Comparison of ENCODE assay signal across 8 cellular contexts in the genomic region with DNA sequence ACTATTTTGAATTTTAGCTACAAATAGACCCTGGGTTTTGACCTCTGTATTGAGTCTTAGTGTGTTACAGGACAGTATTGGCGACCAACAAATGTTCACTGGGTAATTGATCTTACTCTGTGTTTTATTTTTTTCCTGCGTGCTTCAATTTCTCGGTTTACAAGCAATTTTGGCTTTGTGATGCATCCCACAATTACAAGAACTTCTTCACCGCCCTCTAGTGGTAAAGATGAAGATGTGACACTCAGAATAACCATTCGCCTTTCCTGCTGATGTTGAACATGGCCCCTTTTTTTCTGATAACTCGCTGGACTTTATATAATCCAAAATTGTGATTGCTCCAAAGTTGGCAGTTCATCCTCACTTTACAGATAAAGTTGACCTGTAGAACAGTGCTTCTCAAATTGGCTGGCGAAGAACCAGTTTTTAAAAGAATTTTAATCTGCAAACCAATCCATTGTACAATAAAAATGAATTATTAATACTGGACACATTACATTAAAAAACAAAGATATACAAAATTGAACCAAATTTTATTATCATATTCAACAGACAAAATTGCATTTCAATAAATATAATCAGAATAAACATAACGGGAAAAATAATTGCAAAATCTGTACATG. TPM values are rescaled to one million over a fixed set of nuclear protein-coding genes. Genes with fewer than 3 reads are reported as not detected.
DNase-seq lines count a peak whose midpoint lies in the region; ATAC-seq and TF ChIP-seq lines count a peak whose summit lies in the region.

No MANE protein-coding gene starts in this region.

- H3K4me1 ChIP-seq in esophagus muscularis mucosa: peaks cover 0 to 5% (median 0%) of the 10 kb centered on the region in 4 donors

- intact Hi-C loops in esophagus muscularis mucosa (cut with DNase I) (loop anchor here (2.0 to 5.0 kb wide), 3 partner anchors 50 to 405 kb away; partner anchors contain the start of gene DUSP5), lower leg skin (cut with DNase I; ENCODE audit: low total_unique reads) (loop anchor here (5.0 kb wide), 1 partner anchor 235 kb away; no protein-coding TSS in a partner anchor)

- POLR2A ChIA-PET in AG04450 (lab: Yijun Ruan, JAX): no interaction called here

- CTCF ChIA-PET in AG04450 (lab: Charles Lee): interaction anchor here (0.6 to 8.3 kb wide), 42 partner anchors 10 to 350 kb away, joined by 3 to 141 read pairs (median 5); partner anchors contain the start of genes SMC3 and SMNDC1

- WGBS in esophagus muscularis mucosa: 11% methylated on average over 8 of the region's 8 CpGs
- WGBS in lower leg skin, 2 donors: 12 to 13% methylated on average over 8 of the region's 8 CpGs

- TF ChIP-seq CTCF in AG04450 (IDR thresholded peaks at IDR 0.05; ENCODE audit: low read depth, low read length) (peak; percentile 83), GM06990 (IDR thresholded peaks at IDR 0.05; ENCODE audit: insufficient read depth, low read length, poor library complexity, severe bottlenecking) (peak; percentile 71), esophagus muscularis mucosa (IDR thresholded peaks at IDR 0.05) (peak; percentile 76 to 82 (median 76)), nephron progenitor cell (IDR thresholded peaks at IDR 0.05) (peak; percentile 70), lower leg skin (IDR thresholded peaks at IDR 0.05) (peak in 1 of 3 donors; percentile 64)

- H3K4me3 ChIP-seq in AG04450 (ENCODE audit: low read depth, low read length) (no peak overlapping the region), GM06990 (replicated peaks; ENCODE audit: low read depth, low read length) (no peak overlapping the region), esophagus muscularis mucosa (no peak overlapping the region), lower leg skin (ENCODE audit: low read depth, poor library complexity, severe bottlenecking) (no peak overlapping the region)

- no peak for DNase-seq in AG04450 (ENCODE audit: low read depth, low spot score)
- no peak for DNase-seq in GM06990 (ENCODE audit: extremely low read depth, insufficient read length)
- DNase-seq in Kasumi-1 (lab: John Stamatoyannopoulos, UW): peak; percentile 89
- peak; percentile 65 for DNase-seq in SK-N-DZ (ENCODE audit: low spot score)
- peak; percentile 14 for DNase-seq in esophagus muscularis mucosa (ENCODE audit: extremely low spot score)
- no peak for DNase-seq in nephron progenitor cell
- DNase-seq in lower leg skin (ENCODE audit: low spot score in 2 of 2): no peak

- H3K9me3 Mint-ChIP-seq in nephron progenitor cell: no peaks in the 10 kb centered on the region

- H3K36me3 Mint-ChIP-seq in nephron progenitor cell (ENCODE audit: low read depth): no peaks in the 10 kb centered on the region

- no peak overlapping the region for H3K4me3 Mint-ChIP-seq in nephron progenitor cell

- TF ChIP-seq EP300 in esophagus muscularis mucosa (IDR thresholded peaks at IDR 0.05): no peak

- H3K27me3 ChIP-seq in AG04450 (ENCODE audit: control insufficient read depth, insufficient read depth, low read length) (no peaks in the 10 kb centered on the region), GM06990 (replicated peaks; ENCODE audit: control insufficient read depth, insufficient read depth, low read length) (no peaks in the 10 kb centered on the region), esophagus muscularis mucosa (peaks cover 0 to 2% (median 0%) of the 10 kb centered on the region in 4 donors)

- peaks cover 10% of the 10 kb centered on the region for H3K4me1 Mint-ChIP-seq in nephron progenitor cell

- H3K27ac Mint-ChIP-seq in nephron progenitor cell: no peak overlapping the region

- H3K36me3 ChIP-seq in GM06990 (ENCODE audit: control insufficient read depth, insufficient read depth, low read length) (no peaks in the 10 kb centered on the region), esophagus muscularis mucosa (no peaks in the 10 kb centered on the region)

- no peak for TF ChIP-seq POLR2A in esophagus muscularis mucosa (IDR thresholded peaks at IDR 0.05; ENCODE audit: low read depth)
- TF ChIP-seq POLR2A in lower leg skin (IDR thresholded peaks at IDR 0.05): no peak

- no peak for ATAC-seq in GM21723 (IDR thresholded peaks at IDR 0.05; ENCODE audit: unreplicated experiment)

- no peak overlapping the region for H3K27ac ChIP-seq in AG04450 (ENCODE audit: low read depth, low read length)
- no peak overlapping the region for H3K27ac ChIP-seq in esophagus muscularis mucosa (replicated peaks in 1 of 4)

- H3K27me3 Mint-ChIP-seq in nephron progenitor cell (ENCODE audit: low read depth, poor library complexity): peaks cover 9% of the 10 kb centered on the region

- H3K9me3 ChIP-seq in AG04450 (ENCODE audit: control insufficient read depth, insufficient read depth, low read length): no peaks in the 10 kb centered on the region
- H3K9me3 ChIP-seq in esophagus muscularis mucosa: no peaks in the 10 kb centered on the region

RNA-seq across cellular contexts. Expression of gene SMC3, which starts 20.2 kb away (rescaled TPM):
- 18.9 and 26.2 TPM in 2 replicates for polyA plus RNA-seq in AG04450 (2011; rRNA removed)
- polyA minus RNA-seq in AG04450 (2011; rRNA and poly(A)+ RNA removed): 6.4 and 14.0 TPM in 2 replicates
- 89.6 and 93.7 TPM in 2 replicates for polyA plus RNA-seq in SK-N-DZ (2014; cell fraction: cytosol; rRNA removed)
- 61.8 and 76.4 TPM in 2 replicates for polyA plus RNA-seq in SK-N-DZ (2014; cell fraction: nucleus; rRNA removed)
- total RNA-seq in esophagus muscularis mucosa (10 to 100 TPM; 27.7 to 50.2 (median 39.5) TPM), lower leg skin (10 to 100 TPM; 23.7 to 31.6 (median 30.5) TPM)

RNA-seq across cellular contexts. Expression of gene DUSP5, which starts 49.5 kb away (rescaled TPM):
- polyA plus RNA-seq in AG04450 (2011; rRNA removed): 35.7 and 39.6 TPM in 2 replicates
- 93.1 and 158 TPM in 2 replicates for polyA minus RNA-seq in AG04450 (2011; rRNA and poly(A)+ RNA removed)
- polyA plus RNA-seq in SK-N-DZ (2014; cell fraction: cytosol; rRNA removed): not detected in 2 replicates
- polyA plus RNA-seq in SK-N-DZ (2014; cell fraction: nucleus; rRNA removed): 0.05 TPM in 1 of 2 replicates, not detected in the other
- total RNA-seq in esophagus muscularis mucosa (10 to 100 TPM in 1 of 4 donors, 1 to 10 TPM in 3; 3.8 to 25.7 (median 4.6) TPM), lower leg skin (10 to 100 TPM; 29.8 to 57.2 (median 32.9) TPM)

Comparison
In these comparisons a context has a peak if more than half of its experiments do, and no peak if none do; other contexts are left out.
1. DNase-seq: peak in Kasumi-1 (2 of 2), SK-N-DZ (single experiment) and esophagus muscularis mucosa (single experiment); none in AG04450 (single experiment), GM06990 (single experiment), nephron progenitor cell (single experiment) and lower leg skin (0 of 2).